ENCODE assay signal across 8 cellular contexts in genomic region chr11:93741094-93741881, GRCh38. TPM values are rescaled to one million over a fixed set of nuclear protein-coding genes. Genes with fewer than 3 reads are reported as not detected.
DNase-seq lines count a peak whose midpoint lies in the region; ATAC-seq and TF ChIP-seq lines count a peak whose summit lies in the region.

Gene C11orf54 (plus strand): TSS chr11:93741672. CDS start chr11:93747394, 5,722 bp downstream.
Gene TAF1D (minus strand): TSS chr11:93741495. CDS start chr11:93739304, 2,191 bp downstream.

- H3K9ac ChIP-seq in GM23248: peak within 1 kb of the TSS; percentile 99

- H3K27ac ChIP-seq in DOHH2 (ENCODE audit: low read depth, low read length): peak within 1 kb of the TSS; percentile 91
- H3K27ac ChIP-seq in GM23248: peak within 1 kb of the TSS; percentile 95
- peak within 1 kb of the TSS; percentile 84 for H3K27ac ChIP-seq in naive thymus-derived CD4-positive, alpha-beta T cell (ENCODE audit: low read depth, low read length)

- H3K9me2 ChIP-seq in DOHH2 (replicated peaks; ENCODE audit: control insufficient read depth, low read length) (no peaks in the 10 kb centered on the region), GM23248 (ENCODE audit: insufficient read depth) (no peaks in the 10 kb centered on the region)

- H3F3A ChIP-seq in DOHH2 (ENCODE audit: control insufficient read depth, insufficient read depth) (peaks cover 47% of the 10 kb centered on the region), GM23248 (ENCODE audit: insufficient read depth) (peaks cover 50% of the 10 kb centered on the region)

- H3K4me1 ChIP-seq in DOHH2 (ENCODE audit: control insufficient read depth, low read length) (peaks cover 37% of the 10 kb centered on the region), GM23248 (ENCODE audit: insufficient read depth) (peaks cover 40% of the 10 kb centered on the region)
- H3K4me1 ChIP-seq in naive thymus-derived CD4-positive, alpha-beta T cell (ENCODE audit: control insufficient read depth in 2 of 2, insufficient read depth in 2 of 2, low read length in 2 of 2): peaks cover 28 to 31% of the 10 kb centered on the region in 2 donors

- H3K4me1 Mint-ChIP-seq in activated T-helper 1 cell treated with anti-CD3 and anti-CD28 coated beads, Interleukin-12 subunit alpha, Interleukin-12 subunit beta, Interleukin-2, Interleukin-4 antibody, amounts not matched to agents 30 ng/mL and 10 ng/mL and 1 ng/mL, durations not matched to agents 14 hours and 24 hours and 36 hours (ENCODE audit: low read depth): peaks cover 53% of the 10 kb centered on the region
- H3K4me1 Mint-ChIP-seq in naive thymus-derived CD4-positive, alpha-beta T cell: peaks cover 37 to 92% (median 71%) of the 10 kb centered on the region in 7 donors
- H3K4me1 Mint-ChIP-seq in stimulated activated naive B cell treated with anti-CD40 and anti-IgM and Interleukin-4, amounts not matched to agents 10 μg/mL and 1 μg/mL and 100 μg/mL, for 72 hours: peaks cover 20 to 43% of the 10 kb centered on the region in 2 donors

- peak; percentile 8 for TF ChIP-seq CTCF in DOHH2 (IDR thresholded peaks at IDR 0.05; ENCODE audit: low read depth, low read length, poor library complexity, severe bottlenecking)

- peak within 1 kb of the TSS; percentile 87 for H3K4me3 ChIP-seq in DOHH2 (ENCODE audit: low read length)
- peak within 1 kb of the TSS; percentile 100 for H3K4me3 ChIP-seq in GM23248
- peak within 1 kb of the TSS; percentile 88 for H3K4me3 ChIP-seq in naive thymus-derived CD4-positive, alpha-beta T cell (ENCODE audit: low read length)

- peak; percentile 96 for ATAC-seq in naive thymus-derived CD4-positive, alpha-beta T cell
- peak; percentile 83 to 88 for ATAC-seq in stimulated activated naive B cell treated with anti-CD40 and anti-IgM and Interleukin-4, amounts not matched to agents 10 μg/mL and 1 μg/mL and 100 μg/mL, for 72 hours (replicated peaks)

- H4K20me1 ChIP-seq in DOHH2 (ENCODE audit: control insufficient read depth, insufficient read depth, low read depth, low read length) (peaks cover 32% of the 10 kb centered on the region), GM23248 (ENCODE audit: insufficient read depth) (peaks cover 32% of the 10 kb centered on the region; the same call in 1 of the 2 replicates)

- in situ Hi-C loops in GM23248 (cut with MboI): no loop called here

- 0 to 1% methylated on average over 58 to 65 of the region's 65 CpGs for WGBS in GM23248 (ENCODE audit: low coverage in 1 of 2, low lambda C conversion rate in 2 of 2, missing lambda C conversion rate in 2 of 2), 2 experiments

- peak within 1 kb of the TSS; percentile 100 for H3K4me3 Mint-ChIP-seq in activated T-helper 1 cell treated with anti-CD3 and anti-CD28 coated beads, Interleukin-12 subunit alpha, Interleukin-12 subunit beta, Interleukin-2, Interleukin-4 antibody, amounts not matched to agents 30 ng/mL and 10 ng/mL and 1 ng/mL, durations not matched to agents 14 hours and 24 hours and 36 hours
- H3K4me3 Mint-ChIP-seq in naive thymus-derived CD4-positive, alpha-beta T cell: peak within 1 kb of the TSS; percentile 95 to 100 (median 100)
- peak within 1 kb of the TSS; percentile 99 for H3K4me3 Mint-ChIP-seq in stimulated activated naive B cell treated with anti-CD40 and anti-IgM and Interleukin-4, amounts not matched to agents 10 μg/mL and 1 μg/mL and 100 μg/mL, for 72 hours

- H3K36me3 ChIP-seq in DOHH2 (ENCODE audit: control insufficient read depth, low read length) (peaks cover 59% of the 10 kb centered on the region), GM23248 (ENCODE audit: low read depth) (peaks cover 37% of the 10 kb centered on the region)
- H3K36me3 ChIP-seq in naive thymus-derived CD4-positive, alpha-beta T cell (ENCODE audit: control insufficient read depth in 2 of 3, insufficient read depth in 3 of 3, low read length in 3 of 3): peaks cover 6 to 19% (median 17%) of the 10 kb centered on the region in 3 experiments

- peak within 1 kb of the TSS; percentile 99 for H3K27ac Mint-ChIP-seq in activated T-helper 1 cell treated with anti-CD3 and anti-CD28 coated beads, Interleukin-12 subunit alpha, Interleukin-12 subunit beta, Interleukin-2, Interleukin-4 antibody, amounts not matched to agents 30 ng/mL and 10 ng/mL and 1 ng/mL, durations not matched to agents 14 hours and 24 hours and 36 hours
- H3K27ac Mint-ChIP-seq in naive thymus-derived CD4-positive, alpha-beta T cell: peak within 1 kb of the TSS; percentile 98 to 100 (median 100)
- H3K27ac Mint-ChIP-seq in stimulated activated naive B cell treated with anti-CD40 and anti-IgM and Interleukin-4, amounts not matched to agents 10 μg/mL and 1 μg/mL and 100 μg/mL, for 72 hours: peak within 1 kb of the TSS; percentile 100

- DNase-seq in GM23248: peak; percentile 100
- peak; percentile 97 for DNase-seq in Kasumi-1 (lab: John Stamatoyannopoulos, UW)
- DNase-seq in RPMI7951 (ENCODE audit: low read depth): peak; percentile 97
- DNase-seq in activated T-helper 1 cell treated with anti-CD3 and anti-CD28 coated beads, Interleukin-12 subunit alpha, Interleukin-12 subunit beta, Interleukin-2, Interleukin-4 antibody, amounts not matched to agents 30 ng/mL and 10 ng/mL and 1 ng/mL, durations not matched to agents 14 hours and 24 hours and 36 hours (ENCODE audit: low spot score): peak; percentile 96
- peak; percentile 98 for DNase-seq in fibroblast of gingiva (ENCODE audit: low read depth)
- peak; percentile 85 to 98 (median 96) for DNase-seq in naive thymus-derived CD4-positive, alpha-beta T cell
- DNase-seq in stimulated activated naive B cell treated with anti-CD40 and anti-IgM and Interleukin-4, amounts not matched to agents 10 μg/mL and 1 μg/mL and 100 μg/mL, for 72 hours: peak; percentile 97

- intact Hi-C loops in activated T-helper 1 cell treated with anti-CD3 and anti-CD28 coated beads, Interleukin-12 subunit alpha, Interleukin-12 subunit beta, Interleukin-2, Interleukin-4 antibody, amounts not matched to agents 30 ng/mL and 10 ng/mL and 1 ng/mL, durations not matched to agents 14 hours and 24 hours and 36 hours (cut with micrococcal nuclease): loop anchor here (1.0 to 5.0 kb wide), 9 partner anchors 43 to 1326 kb away; partner anchors contain the start of genes ANKRD49, CEP295, CWC15 and FUT4
- intact Hi-C loops in naive thymus-derived CD4-positive, alpha-beta T cell (cut with micrococcal nuclease): loop anchor here (1.0 to 2.0 kb wide), 13 partner anchors 43 to 1348 kb away; partner anchors contain the start of genes ANKRD49 (in 2 of the 2), CEP295 (in 2 of the 2), CWC15 (in 2 of the 2) and KDM4D (in 2 of the 2)

- peaks cover 55% of the 10 kb centered on the region for H3K36me3 Mint-ChIP-seq in activated T-helper 1 cell treated with anti-CD3 and anti-CD28 coated beads, Interleukin-12 subunit alpha, Interleukin-12 subunit beta, Interleukin-2, Interleukin-4 antibody, amounts not matched to agents 30 ng/mL and 10 ng/mL and 1 ng/mL, durations not matched to agents 14 hours and 24 hours and 36 hours (ENCODE audit: low read depth)
- H3K36me3 Mint-ChIP-seq in naive thymus-derived CD4-positive, alpha-beta T cell: peaks cover 0 to 47% (median 36%) of the 10 kb centered on the region in 5 donors
- H3K36me3 Mint-ChIP-seq in stimulated activated naive B cell treated with anti-CD40 and anti-IgM and Interleukin-4, amounts not matched to agents 10 μg/mL and 1 μg/mL and 100 μg/mL, for 72 hours: peaks cover 40 to 53% of the 10 kb centered on the region in 2 donors

- H2AFZ ChIP-seq in GM23248: peak within 1 kb of the TSS; percentile 94

- H3K9me3 ChIP-seq in DOHH2 (ENCODE audit: control insufficient read depth, insufficient read depth, low read length) (no peaks in the 10 kb centered on the region), GM23248 (ENCODE audit: low read depth) (no peaks in the 10 kb centered on the region)
- H3K9me3 ChIP-seq in naive thymus-derived CD4-positive, alpha-beta T cell (ENCODE audit: control insufficient read depth in 2 of 3, low read length in 3 of 3): no peaks in the 10 kb centered on the region

- H3K9me3 Mint-ChIP-seq in activated T-helper 1 cell treated with anti-CD3 and anti-CD28 coated beads, Interleukin-12 subunit alpha, Interleukin-12 subunit beta, Interleukin-2, Interleukin-4 antibody, amounts not matched to agents 30 ng/mL and 10 ng/mL and 1 ng/mL, durations not matched to agents 14 hours and 24 hours and 36 hours: no peaks in the 10 kb centered on the region
- H3K9me3 Mint-ChIP-seq in naive thymus-derived CD4-positive, alpha-beta T cell: peaks cover 0 to 2% (median 0%) of the 10 kb centered on the region in 11 donors
- no peaks in the 10 kb centered on the region for H3K9me3 Mint-ChIP-seq in stimulated activated naive B cell treated with anti-CD40 and anti-IgM and Interleukin-4, amounts not matched to agents 10 μg/mL and 1 μg/mL and 100 μg/mL, for 72 hours

- POLR2A ChIA-PET in naive thymus-derived CD4-positive, alpha-beta T cell (lab: Charles Lee): interaction anchor here (0.6 to 5.8 kb wide), 33 partner anchors 9 to 1490 kb away, joined by 3 to 96 read pairs (median 5); partner anchors contain the start of genes ANKRD49, CEP295, CWC15 and ENDOD1

- H3K79me2 ChIP-seq in DOHH2 (ENCODE audit: control insufficient read depth, low read length) (peaks cover 92% of the 10 kb centered on the region), GM23248 (ENCODE audit: insufficient read depth) (peaks cover 74% of the 10 kb centered on the region)

- H3K4me2 ChIP-seq in DOHH2 (ENCODE audit: low read length) (peak within 1 kb of the TSS; percentile 86), GM23248 (ENCODE audit: unreplicated experiment) (peak within 1 kb of the TSS; percentile 97)

- CTCF ChIA-PET in naive thymus-derived CD4-positive, alpha-beta T cell (lab: Charles Lee): interaction anchor here (0.7 to 1.1 kb wide), 3 partner anchors 10 to 777 kb away, joined by 3 to 8 read pairs (median 4); partner anchors contain the start of gene MED17

- H3K27me3 ChIP-seq in DOHH2 (ENCODE audit: control insufficient read depth, low read length): no peaks in the 10 kb centered on the region
- H3K27me3 ChIP-seq in GM23248 (replicated peaks; ENCODE audit: insufficient read depth): no peaks in the 10 kb centered on the region
- H3K27me3 ChIP-seq in naive thymus-derived CD4-positive, alpha-beta T cell (ENCODE audit: control insufficient read depth in 2 of 2, insufficient read depth in 2 of 2, low read length in 2 of 2): no peaks in the 10 kb centered on the region

- H3K27me3 Mint-ChIP-seq in activated T-helper 1 cell treated with anti-CD3 and anti-CD28 coated beads, Interleukin-12 subunit alpha, Interleukin-12 subunit beta, Interleukin-2, Interleukin-4 antibody, amounts not matched to agents 30 ng/mL and 10 ng/mL and 1 ng/mL, durations not matched to agents 14 hours and 24 hours and 36 hours (ENCODE audit: insufficient read depth): no peaks in the 10 kb centered on the region
- H3K27me3 Mint-ChIP-seq in naive thymus-derived CD4-positive, alpha-beta T cell: peaks cover 0 to 3% (median 0%) of the 10 kb centered on the region in 5 donors
- no peaks in the 10 kb centered on the region for H3K27me3 Mint-ChIP-seq in stimulated activated naive B cell treated with anti-CD40 and anti-IgM and Interleukin-4, amounts not matched to agents 10 μg/mL and 1 μg/mL and 100 μg/mL, for 72 hours

RNA-seq across cellular contexts. Expression of gene C11orf54, which starts in this region (rescaled TPM):
- total RNA-seq in GM23248 (2014; rRNA removed; shearing (Covaris generic)): 12.5 and 13.7 TPM in 2 replicates
- polyA plus RNA-seq in GM23248 (2016; fragmentation: Nextera tagmentation; extraction: Ambion mirVana): 13.5 and 16.1 TPM in 2 replicates
- 16.6 and 18.9 TPM in 2 replicates for total RNA-seq in RPMI7951 (2014; rRNA removed; shearing (Covaris generic))
- total RNA-seq in activated T-helper 1 cell treated with anti-CD3 and anti-CD28 coated beads, Interleukin-12 subunit alpha, Interleukin-12 subunit beta, Interleukin-2, Interleukin-4 antibody, amounts not matched to agents 30 ng/mL and 10 ng/mL and 1 ng/mL, durations not matched to agents 14 hours and 24 hours and 36 hours: 19.3 and 21.6 TPM in 2 replicates
- total RNA-seq in naive thymus-derived CD4-positive, alpha-beta T cell: 10 to 100 TPM; 16.4 to 42.5 (median 27.2) TPM
- polyA plus RNA-seq in naive thymus-derived CD4-positive, alpha-beta T cell: 10 to 100 TPM; 13.6 to 22.2 TPM

RNA-seq across cellular contexts. Expression of gene TAF1D, which starts in this region (rescaled TPM):
- 124 and 127 TPM in 2 replicates for total RNA-seq in GM23248 (2014; rRNA removed; shearing (Covaris generic))
- polyA plus RNA-seq in GM23248 (2016; fragmentation: Nextera tagmentation; extraction: Ambion mirVana): 48.0 and 60.7 TPM in 2 replicates
- 134 and 154 TPM in 2 replicates for total RNA-seq in RPMI7951 (2014; rRNA removed; shearing (Covaris generic))
- total RNA-seq in activated T-helper 1 cell treated with anti-CD3 and anti-CD28 coated beads, Interleukin-12 subunit alpha, Interleukin-12 subunit beta, Interleukin-2, Interleukin-4 antibody, amounts not matched to agents 30 ng/mL and 10 ng/mL and 1 ng/mL, durations not matched to agents 14 hours and 24 hours and 36 hours: 337 and 345 TPM in 2 replicates
- 100 to 1,000 TPM; 116 to 197 (median 183) TPM for total RNA-seq in naive thymus-derived CD4-positive, alpha-beta T cell
- polyA plus RNA-seq in naive thymus-derived CD4-positive, alpha-beta T cell: 10 to 100 TPM; 21.2 to 28.3 TPM

Comparison
In these comparisons a context has a peak if more than half of its experiments do, and no peak if none do; other contexts are left out.
1. Peak in every context shown above with its lines: DNase-seq, ATAC-seq, H3K4me3 ChIP-seq and H3K27ac ChIP-seq.